Comparison of ENCODE assay signal across 17 cellular contexts in genomic region chr19:18099623-18099995, GRCh38. TPM values are rescaled to one million over a fixed set of nuclear protein-coding genes. Genes with fewer than 3 reads are reported as not detected.
DNase-seq lines count a peak whose midpoint lies in the region; ATAC-seq and TF ChIP-seq lines count a peak whose summit lies in the region.
"Had no signal": no experiment of that assay in that cellular context is flagged by ENCODE, and none has a peak within 500 bp of the region (broad histone marks: within the 10 kb centered on the region; RNA-seq: fewer than 3 reads in every experiment).

No MANE protein-coding gene starts in this region.

- WGBS in psoas muscle, 3 donors = 70 to 75% (median 75%) methylated on average over 8 of the region's 8 CpGs

- H3K9me3 ChIP-seq in CD8-positive, alpha-beta T cell (ENCODE audit: low read length) = no peaks in the 10 kb centered on the region
- H3K9me3 ChIP-seq in HCT116 (ENCODE audit: control insufficient read depth in 1 of 2, insufficient read depth in 1 of 2, low read depth in 1 of 2, low read length in 2 of 2) (no peaks in the 10 kb centered on the region), gastrocnemius medialis (no peaks in the 10 kb centered on the region), psoas muscle (no peaks in the 10 kb centered on the region)
- H3K9me3 ChIP-seq: sigmoid colon, stomach had no signal

- H3K4me1 Mint-ChIP-seq in CD8-positive, alpha-beta T cell (ENCODE audit: low read depth) = peaks cover 42% of the 10 kb centered on the region
- peaks cover 16% of the 10 kb centered on the region for H3K4me1 Mint-ChIP-seq in activated T-helper 17 cell treated with anti-CD3 and anti-CD28 coated beads, Interleukin-2, amount 50 U/mL, for 72 hours
- H3K4me1 Mint-ChIP-seq in natural killer cell treated with Interleukin-12 subunit alpha and Interleukin-12 subunit beta and Interleukin-15 and Interleukin-18, amount 100 ng/mL, for 72 hours (ENCODE audit: low read depth in 2 of 2) = peaks cover 25 to 27% of the 10 kb centered on the region in 2 donors

- H2AFZ ChIP-seq in HCT116 (ENCODE audit: low read depth, low read length, poor library complexity, severe bottlenecking) = no peak overlapping the region

- peak overlapping the region; percentile 63 for H3K27ac Mint-ChIP-seq in CD8-positive, alpha-beta T cell
- H3K27ac Mint-ChIP-seq in activated T-helper 17 cell treated with anti-CD3 and anti-CD28 coated beads, Interleukin-2, amount 50 U/mL, for 72 hours = peak overlapping the region; percentile 88
- H3K27ac Mint-ChIP-seq in natural killer cell treated with Interleukin-12 subunit alpha and Interleukin-12 subunit beta and Interleukin-15 and Interleukin-18, amount 100 ng/mL, for 72 hours = peak overlapping the region; percentile 26 to 82
- H3K27ac Mint-ChIP-seq: HFFc6 had no signal

- TF ChIP-seq RAD21 in HCT116 (IDR thresholded peaks at IDR 0.05; ENCODE audit: low read depth) = no peak

- H3K9me3 Mint-ChIP-seq in CD8-positive, alpha-beta T cell = no peaks in the 10 kb centered on the region
- H3K9me3 Mint-ChIP-seq in activated T-helper 17 cell treated with anti-CD3 and anti-CD28 coated beads, Interleukin-2, amount 50 U/mL, for 72 hours = no peaks in the 10 kb centered on the region
- no peaks in the 10 kb centered on the region for H3K9me3 Mint-ChIP-seq in natural killer cell treated with Interleukin-12 subunit alpha and Interleukin-12 subunit beta and Interleukin-15 and Interleukin-18, amount 100 ng/mL, for 72 hours
- H3K9me3 Mint-ChIP-seq: HFFc6 had no signal

- TF ChIP-seq CTCF in CD8-positive, alpha-beta T cell (IDR thresholded peaks at IDR 0.05) = no peak
- TF ChIP-seq CTCF in HCT116 (IDR thresholded peaks at IDR 0.05 in 2 of 3, conservative IDR thresholded peaks at IDR 0.05 in 1 of 3; ENCODE audit: borderline replicate concordance in 1 of 3, insufficient read depth in 1 of 3, low read depth in 2 of 3, low read length in 2 of 3) (no peak), gastrocnemius medialis (IDR thresholded peaks at IDR 0.05 in 4 of 5, conservative IDR thresholded peaks at IDR 0.05 in 1 of 5) (no peak), psoas muscle (IDR thresholded peaks at IDR 0.05) (no peak)

- H3K4me1 ChIP-seq in CD8-positive, alpha-beta T cell (ENCODE audit: insufficient read depth, low read length) = peaks cover 28% of the 10 kb centered on the region
- H3K4me1 ChIP-seq in HCT116 (ENCODE audit: control insufficient read depth in 1 of 2, insufficient read depth in 2 of 2, low read length in 2 of 2) (peaks cover 15 to 26% of the 10 kb centered on the region in 2 experiments), gastrocnemius medialis (peaks cover 5 to 9% of the 10 kb centered on the region in 2 donors), psoas muscle (no peaks in the 10 kb centered on the region)

- RAD21 ChIA-PET in HCT116 (lab: Charles Lee; ENCODE audit: low non-redundant PET in 1 of 2, low total read pairs in 2 of 2, uncharacterized antibody in 2 of 2, unreplicated experiment in 2 of 2) = no interaction called here

- no peak for DNase-seq in CD8-positive, alpha-beta T cell
- no peak for DNase-seq in HCT116 (ENCODE audit: low read depth, low spot score)
- no peak for DNase-seq in natural killer cell treated with Interleukin-12 subunit alpha and Interleukin-12 subunit beta and Interleukin-15 and Interleukin-18, amount 100 ng/mL, for 72 hours (ENCODE audit: low spot score)
- DNase-seq in sciatic nerve (ENCODE audit: low spot score) = no peak
- DNase-seq in gastrocnemius medialis = no peak
- DNase-seq in psoas muscle = no peak
- DNase-seq: GF-D8, glutamatergic neuron, HFFc6, kidney glomerular epithelial cell, NCI-H1048, sigmoid colon had no signal

- no peaks in the 10 kb centered on the region for H3K36me3 Mint-ChIP-seq in CD8-positive, alpha-beta T cell
- peaks cover 49% of the 10 kb centered on the region for H3K36me3 Mint-ChIP-seq in activated T-helper 17 cell treated with anti-CD3 and anti-CD28 coated beads, Interleukin-2, amount 50 U/mL, for 72 hours (ENCODE audit: low read depth)
- no peaks in the 10 kb centered on the region for H3K36me3 Mint-ChIP-seq in natural killer cell treated with Interleukin-12 subunit alpha and Interleukin-12 subunit beta and Interleukin-15 and Interleukin-18, amount 100 ng/mL, for 72 hours

- H3K4me3 ChIP-seq in CD8-positive, alpha-beta T cell (ENCODE audit: low read depth, low read length) = peak overlapping the region; percentile 66
- H3K4me3 ChIP-seq in HCT116 (replicated peaks in 1 of 2; ENCODE audit: low read depth in 1 of 2, low read length in 2 of 2) = no peak overlapping the region
- H3K4me3 ChIP-seq in gastrocnemius medialis = no peak overlapping the region
- no peak overlapping the region for H3K4me3 ChIP-seq in psoas muscle

- H3K27me3 ChIP-seq in CD8-positive, alpha-beta T cell (ENCODE audit: insufficient read depth, low read length) = no peaks in the 10 kb centered on the region
- H3K27me3 ChIP-seq in HCT116 (ENCODE audit: insufficient read depth, low read length) (no peaks in the 10 kb centered on the region), gastrocnemius medialis (peaks cover 51 to 78% (median 57%) of the 10 kb centered on the region in 3 donors), psoas muscle (ENCODE audit: insufficient read depth in 3 of 3, low read length in 2 of 3) (peaks cover 0 to 60% (median 11%) of the 10 kb centered on the region in 3 donors)

- intact Hi-C loops in CD8-positive, alpha-beta T cell (cut with DNase I, micrococcal nuclease) = loop anchor here (2.0 to 5.0 kb wide), 2 partner anchors 17 to 42 kb away; no protein-coding TSS in a partner anchor
- intact Hi-C loops in HCT116 (cut with micrococcal nuclease) (no loop called here), sciatic nerve (cut with DNase I) (no loop called here), gastrocnemius medialis (cut with DNase I; ENCODE audit: low total_unique reads) (no loop called here), psoas muscle (cut with DNase I) (no loop called here)

- H3K27ac ChIP-seq in CD8-positive, alpha-beta T cell (ENCODE audit: low read depth, low read length) = no peak overlapping the region
- H3K27ac ChIP-seq in HCT116 (ENCODE audit: low read depth, low read length) = no peak overlapping the region
- no peak overlapping the region for H3K27ac ChIP-seq in gastrocnemius medialis
- no peak overlapping the region for H3K27ac ChIP-seq in psoas muscle
- H3K27ac ChIP-seq: epithelial cell of prostate, sigmoid colon, stomach had no signal

- no peak for ATAC-seq in CD8-positive, alpha-beta T cell
- ATAC-seq in HCT116 (no peak), sciatic nerve (no peak), gastrocnemius medialis (no peak), GM18502 (IDR thresholded peaks at IDR 0.05; ENCODE audit: poor library complexity, unreplicated experiment) (no peak), psoas muscle (no peak)
- ATAC-seq in activated T-helper 17 cell treated with anti-CD3 and anti-CD28 coated beads, Interleukin-2, amount 50 U/mL, for 72 hours (replicated peaks) = peak; percentile 10
- no peak for ATAC-seq in natural killer cell treated with Interleukin-12 subunit alpha and Interleukin-12 subunit beta and Interleukin-15 and Interleukin-18, amount 100 ng/mL, for 72 hours

- no peaks in the 10 kb centered on the region for H3K36me3 ChIP-seq in CD8-positive, alpha-beta T cell (ENCODE audit: insufficient read depth, low read length)
- H3K36me3 ChIP-seq in HCT116 (ENCODE audit: control insufficient read depth in 1 of 2, insufficient read depth in 2 of 2, low read length in 2 of 2) = no peaks in the 10 kb centered on the region
- no peaks in the 10 kb centered on the region for H3K36me3 ChIP-seq in gastrocnemius medialis
- no peaks in the 10 kb centered on the region for H3K36me3 ChIP-seq in psoas muscle (ENCODE audit: insufficient read depth in 1 of 2, low read depth in 1 of 2)
- H3K36me3 ChIP-seq: sigmoid colon, stomach had no signal

- H3K79me2 ChIP-seq in HCT116 (ENCODE audit: insufficient read depth, low read length) = no peaks in the 10 kb centered on the region

- in situ Hi-C loops in gastrocnemius medialis (cut with MboI; ENCODE audit: low sequenced_read_pairs in 4 of 4) = loop anchor here in 1 of 4 donors (25.0 kb wide), 1 partner anchor 487 kb away; no protein-coding TSS in a partner anchor

- H3K27me3 Mint-ChIP-seq in CD8-positive, alpha-beta T cell (ENCODE audit: low read depth) = no peaks in the 10 kb centered on the region
- no peaks in the 10 kb centered on the region for H3K27me3 Mint-ChIP-seq in activated T-helper 17 cell treated with anti-CD3 and anti-CD28 coated beads, Interleukin-2, amount 50 U/mL, for 72 hours
- H3K27me3 Mint-ChIP-seq in natural killer cell treated with Interleukin-12 subunit alpha and Interleukin-12 subunit beta and Interleukin-15 and Interleukin-18, amount 100 ng/mL, for 72 hours = no peaks in the 10 kb centered on the region

- peak overlapping the region; percentile 89 for H3K4me3 Mint-ChIP-seq in CD8-positive, alpha-beta T cell
- peak overlapping the region; percentile 97 for H3K4me3 Mint-ChIP-seq in activated T-helper 17 cell treated with anti-CD3 and anti-CD28 coated beads, Interleukin-2, amount 50 U/mL, for 72 hours
- peak overlapping the region; percentile 86 for H3K4me3 Mint-ChIP-seq in natural killer cell treated with Interleukin-12 subunit alpha and Interleukin-12 subunit beta and Interleukin-15 and Interleukin-18, amount 100 ng/mL, for 72 hours

- TSS peak; percentile 32 for BruUV-seq in HCT116 (replicated peaks; lab: Mats Ljungman, UMichigan)

- H3K9ac ChIP-seq in HCT116 (ENCODE audit: low read length) = no peak overlapping the region

- no peak overlapping the region for H3K4me2 ChIP-seq in HCT116 (ENCODE audit: low read length)

- no peaks in the 10 kb centered on the region for H4K20me1 ChIP-seq in HCT116 (ENCODE audit: insufficient read depth)

- CTCF ChIA-PET in CD8-positive, alpha-beta T cell (lab: Charles Lee) = interaction anchor here (1.0 kb wide), 2 partner anchors 99 to 152 kb away, joined by 3 to 4 read pairs; no protein-coding TSS in a partner anchor
- CTCF ChIA-PET in HCT116 (lab: Charles Lee) = interaction anchor here (1.1 kb wide), 1 partner anchor 14 kb away, joined by 4 read pairs; no protein-coding TSS in a partner anchor

- H3K9me2 ChIP-seq in HCT116 (ENCODE audit: insufficient read depth) = no peaks in the 10 kb centered on the region

- POLR2A ChIA-PET in CD8-positive, alpha-beta T cell (lab: Charles Lee) = interaction anchor here (0.6 to 2.8 kb wide), 2 partner anchors 11 to 1618 kb away, joined by 3 to 18 read pairs; no protein-coding TSS in a partner anchor
- POLR2A ChIA-PET in HCT116 (lab: Charles Lee) = interaction anchor here (1.2 kb wide), 1 partner anchor 11 kb away, joined by 3 read pairs; no protein-coding TSS in a partner anchor

- no peak for TF ChIP-seq POLR2A in HCT116 (IDR thresholded peaks at IDR 0.05; ENCODE audit: borderline replicate concordance, extremely low read depth, insufficient read depth, insufficient read length)
- no peak for TF ChIP-seq POLR2A in gastrocnemius medialis (IDR thresholded peaks at IDR 0.05)

RNA-seq across cellular contexts. Expression of gene MAST3, which starts 2.0 kb away (rescaled TPM):
- total RNA-seq in CD8-positive, alpha-beta T cell = 10 to 100 TPM; 13.7 to 15.2 TPM
- total RNA-seq in HCT116 (2021; ENCODE audit: unreplicated experiment) = 14.2 TPM
- polyA plus RNA-seq in HCT116 (2012) = 7.0 and 7.2 TPM in 2 replicates
- total RNA-seq in activated T-helper 17 cell treated with anti-CD3 and anti-CD28 coated beads, Interleukin-2, amount 50 U/mL, for 72 hours = 10 to 100 TPM; 23.5 to 46.6 TPM
- total RNA-seq in natural killer cell treated with Interleukin-12 subunit alpha and Interleukin-12 subunit beta and Interleukin-15 and Interleukin-18, amount 100 ng/mL, for 72 hours = 10 to 100 TPM; 30.3 to 31.4 TPM
- total RNA-seq in sciatic nerve = 20.1 TPM
- total RNA-seq in gastrocnemius medialis = 1 to 10 TPM in 3 of 4 donors, under 1 TPM in 1; 0.66 to 2.8 (median 1.6) TPM
- 1 to 10 TPM; 1.7 to 5.1 (median 3.2) TPM for total RNA-seq in psoas muscle
- polyA plus RNA-seq in psoas muscle = 1 to 10 TPM in 1 of 3 donors, under 1 TPM in 2; 0.34 to 2.5 (median 0.96) TPM

RNA-seq across cellular contexts. Expression of gene IL12RB1, which starts 12.9 kb away (rescaled TPM):
- 10 to 100 TPM; 22.7 to 25.6 TPM for total RNA-seq in CD8-positive, alpha-beta T cell
- not detected for total RNA-seq in HCT116 (2021; ENCODE audit: unreplicated experiment)
- polyA plus RNA-seq in HCT116 (2012) = not detected in 2 replicates
- total RNA-seq in activated T-helper 17 cell treated with anti-CD3 and anti-CD28 coated beads, Interleukin-2, amount 50 U/mL, for 72 hours = 10 to 100 TPM; 28.6 to 54.5 TPM
- 100 to 1,000 TPM; 109 to 124 TPM for total RNA-seq in natural killer cell treated with Interleukin-12 subunit alpha and Interleukin-12 subunit beta and Interleukin-15 and Interleukin-18, amount 100 ng/mL, for 72 hours
- total RNA-seq in sciatic nerve = 2.1 TPM
- total RNA-seq in gastrocnemius medialis = under 1 TPM in 2 of 4 donors, not detected in 2; 0.16 to 0.20 TPM
- total RNA-seq in psoas muscle = under 1 TPM; 0.15 to 0.53 (median 0.26) TPM
- polyA plus RNA-seq in psoas muscle = under 1 TPM in 2 of 3 donors, not detected in 1; 0.14 to 0.17 TPM
- total RNA-seq: myocyte had no signal

RNA-seq across cellular contexts. Expression of gene PIK3R2, which starts 53.4 kb away (rescaled TPM):
- 1 to 10 TPM; 3.6 to 3.9 TPM for total RNA-seq in CD8-positive, alpha-beta T cell
- total RNA-seq in HCT116 (2021; ENCODE audit: unreplicated experiment) (53.4 TPM), sciatic nerve (19.5 TPM), gastrocnemius medialis (10 to 100 TPM in 1 of 4 donors, 1 to 10 TPM in 3; 5.6 to 11.9 (median 6.0) TPM), psoas muscle (10 to 100 TPM in 3 of 4 donors, 1 to 10 TPM in 1; 8.6 to 20.8 (median 15.0) TPM)
- polyA plus RNA-seq in HCT116 (2012) = 21.2 and 32.2 TPM in 2 replicates
- 10 to 100 TPM; 13.0 to 21.8 TPM for total RNA-seq in activated T-helper 17 cell treated with anti-CD3 and anti-CD28 coated beads, Interleukin-2, amount 50 U/mL, for 72 hours
- 10 to 100 TPM; 12.6 to 20.1 TPM for total RNA-seq in natural killer cell treated with Interleukin-12 subunit alpha and Interleukin-12 subunit beta and Interleukin-15 and Interleukin-18, amount 100 ng/mL, for 72 hours
- polyA plus RNA-seq in psoas muscle = 1 to 10 TPM; 4.6 to 6.0 (median 4.7) TPM

Comparison
In these comparisons a context has a peak if more than half of its experiments do, and no peak if none do; other contexts are left out.
1. intact Hi-C loops: an anchor here in CD8-positive, alpha-beta T cell (2.0 to 5.0 kb wide); none called in HCT116, sciatic nerve, gastrocnemius medialis and psoas muscle.